In the genomic region with DNA sequence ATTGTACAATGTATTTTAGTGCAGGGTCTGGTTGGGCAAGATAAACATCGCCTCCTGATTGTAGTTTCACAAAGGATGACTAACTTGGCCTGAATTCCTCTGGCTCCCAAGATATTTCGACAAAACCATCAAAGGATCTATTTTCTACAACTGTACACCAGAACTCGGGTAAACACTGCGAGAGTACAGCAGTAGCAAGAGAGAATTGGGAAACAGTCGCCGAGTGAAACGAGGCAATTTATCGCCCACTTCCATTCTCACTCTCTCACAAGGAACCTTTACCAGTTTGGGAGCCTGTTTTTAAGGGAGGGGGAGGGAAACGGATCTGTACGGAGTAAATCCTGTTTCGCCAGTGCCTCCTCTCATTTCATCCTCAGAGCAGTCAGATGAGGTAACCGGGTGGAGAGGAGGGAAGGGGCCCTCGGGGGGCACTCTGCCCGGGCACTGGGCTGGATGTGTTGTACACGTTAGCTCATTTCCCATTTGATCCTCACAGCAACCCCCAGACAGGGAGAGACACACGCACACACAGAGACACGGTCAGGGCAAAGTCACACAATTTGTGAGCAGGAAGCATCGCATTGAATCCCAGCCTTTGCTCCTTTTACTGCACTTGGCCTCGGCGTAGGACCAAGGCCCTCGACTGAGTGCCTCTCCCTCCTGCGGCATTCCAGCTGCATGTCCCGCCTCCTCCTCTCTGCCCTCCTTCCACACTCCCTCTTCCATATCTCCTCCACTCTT, we compare ENCODE assay signal across 9 cellular contexts.
A peak's percentile ranks its signal among the peaks of the same experiment; 100 is the strongest.
DNase-seq lines count a peak whose midpoint lies in the region; ATAC-seq and FAIRE-seq lines count a peak whose summit lies in the region.
"Had no signal": no experiment of that assay in that cellular context is flagged by ENCODE, and none has a peak within 500 bp of the region (broad histone marks: within the 10 kb centered on the region; RNA-seq: fewer than 3 reads in every experiment).

No MANE protein-coding gene starts in this region.

- peaks cover 19% of the 10 kb centered on the region for H3K4me1 Mint-ChIP-seq in activated T-helper 17 cell treated with anti-CD3 and anti-CD28 coated beads, Interleukin-2, amount 50 U/mL, for 72 hours
- H3K4me1 Mint-ChIP-seq in T-cell: peaks cover 12 to 24% (median 17%) of the 10 kb centered on the region in 3 donors

- ATAC-seq in activated T-helper 17 cell treated with anti-CD3 and anti-CD28 coated beads, Interleukin-2, amount 50 U/mL, for 72 hours (replicated peaks): peak; percentile 59
- ATAC-seq in left ventricle myocardium superior (peak; percentile 27), T-cell (replicated peaks in 1 of 4) (no peak), HG02763 (IDR thresholded peaks at IDR 0.05; ENCODE audit: unreplicated experiment) (no peak)

- H3K9me3 Mint-ChIP-seq in activated T-helper 17 cell treated with anti-CD3 and anti-CD28 coated beads, Interleukin-2, amount 50 U/mL, for 72 hours: no peaks in the 10 kb centered on the region
- H3K9me3 Mint-ChIP-seq in T-cell: no peaks in the 10 kb centered on the region
- H3K9me3 Mint-ChIP-seq: naive B cell had no signal

- CTCF ChIA-PET in T-cell (lab: Charles Lee): no interaction called here

- no peaks in the 10 kb centered on the region for H3K27me3 Mint-ChIP-seq in activated T-helper 17 cell treated with anti-CD3 and anti-CD28 coated beads, Interleukin-2, amount 50 U/mL, for 72 hours
- no peaks in the 10 kb centered on the region for H3K27me3 Mint-ChIP-seq in T-cell

- POLR2A ChIA-PET in T-cell (lab: Charles Lee): no interaction called here

- H3K4me3 Mint-ChIP-seq in activated T-helper 17 cell treated with anti-CD3 and anti-CD28 coated beads, Interleukin-2, amount 50 U/mL, for 72 hours: peak overlapping the region; percentile 69
- H3K4me3 Mint-ChIP-seq in T-cell: peak overlapping the region in 1 of 3 donors; percentile 48

- DNase-seq in HTR-8/SVneo (ENCODE audit: insufficient read length, low spot score): peak; percentile 36
- peak; percentile 37 for DNase-seq in left ventricle myocardium superior
- no peak for DNase-seq in SW 1271 (lab: John Stamatoyannopoulos, UW)
- DNase-seq in T-cell: no peak
- no peak for DNase-seq in activated CD4-positive, CD25-positive, alpha-beta regulatory T cell (lab: John Stamatoyannopoulos, UW)
- DNase-seq: naive B cell had no signal

- peak overlapping the region in 1 of 7 experiments; percentile 7 for H3K4me3 ChIP-seq in skin epidermis

- H3K27ac ChIP-seq in skin epidermis: peak overlapping the region in 19 of 21 experiments; percentile 14 to 85 (median 55)

- intact Hi-C loops in left ventricle myocardium superior (cut with micrococcal nuclease): no loop called here

- H3K36me3 Mint-ChIP-seq in activated T-helper 17 cell treated with anti-CD3 and anti-CD28 coated beads, Interleukin-2, amount 50 U/mL, for 72 hours (ENCODE audit: low read depth): no peaks in the 10 kb centered on the region
- no peaks in the 10 kb centered on the region for H3K36me3 Mint-ChIP-seq in T-cell
- H3K36me3 Mint-ChIP-seq: naive B cell had no signal

- peak overlapping the region; percentile 82 for H3K27ac Mint-ChIP-seq in activated T-helper 17 cell treated with anti-CD3 and anti-CD28 coated beads, Interleukin-2, amount 50 U/mL, for 72 hours
- peak overlapping the region in 1 of 2 donors; percentile 16 for H3K27ac Mint-ChIP-seq in T-cell

- peak; percentile 59 for FAIRE-seq in HTR-8/SVneo (lab: Jason Lieb, UNC)

Comparison
In these comparisons a context has a peak if more than half of its experiments do, and no peak if none do; other contexts are left out.
1. DNase-seq: peak in HTR-8/SVneo (single experiment) and left ventricle myocardium superior (single experiment); none in SW 1271 (0 of 2), T-cell (0 of 34) and activated CD4-positive, CD25-positive, alpha-beta regulatory T cell (0 of 4).
2. ATAC-seq: peak in activated T-helper 17 cell treated with anti-CD3 and anti-CD28 coated beads, Interleukin-2, amount 50 U/mL, for 72 hours (single experiment) and left ventricle myocardium superior (single experiment); none in T-cell (0 of 4) and HG02763 (single experiment).